ENCODE assay signal across 6 cellular contexts in genomic region chr18:70961933-70962332, GRCh38.
"Had no signal": no experiment of that assay in that cellular context is flagged by ENCODE, and none has a peak within 500 bp of the region (broad histone marks: within the 10 kb centered on the region; RNA-seq: fewer than 3 reads in every experiment).

No MANE protein-coding gene starts in this region.

- H3K4me3 ChIP-seq: K562 had no signal

- FAIRE-seq: HepG2, HTR-8/SVneo, K562 had no signal

- DNase-seq: IMR-90, KBM-7 had no signal

- H3K27ac ChIP-seq: HL-60 had no signal

- ATAC-seq: HepG2, K562 had no signal
